In genomic region chr5:9069650-9070049, GRCh38 we compare ENCODE assay signal across 28 cellular contexts.
DNase-seq lines count a peak whose midpoint lies in the region; TF ChIP-seq lines count a peak whose summit lies in the region.
"Had no signal": no experiment of that assay in that cellular context is flagged by ENCODE, and none has a peak within 500 bp of the region (broad histone marks: within the 10 kb centered on the region; RNA-seq: fewer than 3 reads in every experiment).

No MANE protein-coding gene starts in this region.

- H3K27me3 ChIP-seq in BLaER1 (no peaks in the 10 kb centered on the region), SJSA1 (replicated peaks) (no peaks in the 10 kb centered on the region)
- H3K27me3 ChIP-seq: breast epithelium, ovary, tibial nerve had no signal

- H3K27me3 Mint-ChIP-seq in mesothelial cell of epicardium (ENCODE audit: low read depth) = no peaks in the 10 kb centered on the region
- H3K27me3 Mint-ChIP-seq in CD14-positive monocyte (ENCODE audit: low read depth in 3 of 3) = no peaks in the 10 kb centered on the region
- H3K27me3 Mint-ChIP-seq: activated CD4-positive, alpha-beta T cell treated with anti-CD3 and anti-CD28 coated beads, Interleukin-2, amount 10 ng/mL, durations not matched to agents 7 days and 5 days; activated CD8-positive, alpha-beta memory T cell treated with anti-CD3 and anti-CD28 coated beads, Interleukin-2, amount 10 ng/mL, durations not matched to agents 7 days and 5 days; natural killer cell treated with Interleukin-12 subunit alpha and Interleukin-12 subunit beta and Interleukin-15 and Interleukin-18, amount 100 ng/mL, for 72 hours had no signal

- peaks cover 81% of the 10 kb centered on the region for H3K4me1 ChIP-seq in BLaER1
- peaks cover 11% of the 10 kb centered on the region for H3K4me1 ChIP-seq in SJSA1 (replicated peaks)
- H3K4me1 ChIP-seq: breast epithelium, tibial nerve had no signal

- no peaks in the 10 kb centered on the region for H4K20me1 ChIP-seq in BLaER1

- peaks cover 11% of the 10 kb centered on the region for H3K36me3 ChIP-seq in BLaER1
- H3K36me3 ChIP-seq in SJSA1 = 0 out of 2 replicates have a peak, but pooled peaks cover 3% of the 10 kb centered on the region
- H3K36me3 ChIP-seq: breast epithelium, ovary had no signal

- peak overlapping the region; percentile 29 for H3K27ac Mint-ChIP-seq in mesothelial cell of epicardium
- no peak overlapping the region for H3K27ac Mint-ChIP-seq in CD14-positive monocyte
- H3K27ac Mint-ChIP-seq: activated CD4-positive, alpha-beta T cell treated with anti-CD3 and anti-CD28 coated beads, Interleukin-2, amount 10 ng/mL, durations not matched to agents 7 days and 5 days; activated CD8-positive, alpha-beta memory T cell treated with anti-CD3 and anti-CD28 coated beads, Interleukin-2, amount 10 ng/mL, durations not matched to agents 7 days and 5 days; natural killer cell treated with Interleukin-12 subunit alpha and Interleukin-12 subunit beta and Interleukin-15 and Interleukin-18, amount 100 ng/mL, for 72 hours; T-helper 2 cell treated with Interferon-gamma antibody and Interleukin-4, amounts not matched to agents 5 μg/mL and 100 μg/mL, for 36 hours had no signal

- H3K9ac ChIP-seq in BLaER1 = no peak overlapping the region

- H3K9me3 Mint-ChIP-seq in mesothelial cell of epicardium = peaks cover 9% of the 10 kb centered on the region
- peaks cover 0 to 8% (median 3%) of the 10 kb centered on the region in 7 donors for H3K9me3 Mint-ChIP-seq in CD14-positive monocyte

- peak overlapping the region; percentile 35 for H3K4me2 ChIP-seq in BLaER1
- H3K4me2 ChIP-seq: smooth muscle cell had no signal

- H3K36me3 Mint-ChIP-seq in mesothelial cell of epicardium (peaks cover 4% of the 10 kb centered on the region), CD14-positive monocyte (no peaks in the 10 kb centered on the region)
- H3K36me3 Mint-ChIP-seq: activated CD8-positive, alpha-beta memory T cell treated with anti-CD3 and anti-CD28 coated beads, Interleukin-2, amount 10 ng/mL, durations not matched to agents 7 days and 5 days had no signal

- H3K4me3 Mint-ChIP-seq in mesothelial cell of epicardium (no peak overlapping the region), CD14-positive monocyte (no peak overlapping the region)
- H3K4me3 Mint-ChIP-seq: activated CD4-positive, alpha-beta T cell treated with anti-CD3 and anti-CD28 coated beads, Interleukin-2, amount 10 ng/mL, durations not matched to agents 7 days and 5 days; activated CD8-positive, alpha-beta memory T cell treated with anti-CD3 and anti-CD28 coated beads, Interleukin-2, amount 10 ng/mL, durations not matched to agents 7 days and 5 days; natural killer cell treated with Interleukin-12 subunit alpha and Interleukin-12 subunit beta and Interleukin-15 and Interleukin-18, amount 100 ng/mL, for 72 hours; T-helper 2 cell treated with Interferon-gamma antibody and Interleukin-4, amounts not matched to agents 5 μg/mL and 100 μg/mL, for 36 hours had no signal

- H3K27ac ChIP-seq in BLaER1 = no peak overlapping the region
- H3K27ac ChIP-seq in SJSA1 = peak overlapping the region; percentile 46
- H3K27ac ChIP-seq: breast epithelium, C4-2B, ovary, tibial nerve, VCaP had no signal

- H3K9me3 ChIP-seq in BLaER1 (peaks cover 71% of the 10 kb centered on the region), SJSA1 (replicated peaks) (no peaks in the 10 kb centered on the region)
- H3K9me3 ChIP-seq: breast epithelium, ovary, tibial nerve had no signal

- H3K4me1 Mint-ChIP-seq in mesothelial cell of epicardium = peaks cover 18% of the 10 kb centered on the region
- no peaks in the 10 kb centered on the region for H3K4me1 Mint-ChIP-seq in CD14-positive monocyte
- H3K4me1 Mint-ChIP-seq: activated CD4-positive, alpha-beta T cell treated with anti-CD3 and anti-CD28 coated beads, Interleukin-2, amount 10 ng/mL, durations not matched to agents 7 days and 5 days; activated CD8-positive, alpha-beta memory T cell treated with anti-CD3 and anti-CD28 coated beads, Interleukin-2, amount 10 ng/mL, durations not matched to agents 7 days and 5 days had no signal

- DNase-seq in SJSA1 (ENCODE audit: low read depth in 1 of 2, low spot score in 2 of 2) = peak; percentile 64 to 76
- DNase-seq in fibroblast of peridontal ligament (ENCODE audit: extremely low read depth) = peak; percentile 11
- no peak for DNase-seq in mesothelial cell of epicardium (ENCODE audit: low spot score in 2 of 2, unreplicated experiment in 2 of 2)
- DNase-seq in NCI-H82 treated with DMSO at 0.1 percent for 48 hours (lab: John Stamatoyannopoulos, UW; ENCODE audit: unreplicated experiment) = no peak
- no peak for DNase-seq in CD14-positive monocyte (ENCODE audit: low spot score)
- no peak for DNase-seq in GF-D8 (lab: John Stamatoyannopoulos, UW)
- no peak for DNase-seq in iPS-NIHi7 (ENCODE audit: extremely low spot score)
- DNase-seq: activated CD4-positive, alpha-beta T cell treated with anti-CD3 and anti-CD28 coated beads, Interleukin-2, amount 10 ng/mL, durations not matched to agents 7 days and 5 days; activated CD8-positive, alpha-beta memory T cell treated with anti-CD3 and anti-CD28 coated beads, Interleukin-2, amount 10 ng/mL, durations not matched to agents 7 days and 5 days; activated naive CD4-positive, alpha-beta T cell treated with Interleukin-2 at 50 U/mL for 16 hours; activated T-cell treated with anti-CD3 and anti-CD28 coated beads, Interleukin-2, amount 50 U/mL, for 48 hours; KBM-7; left ventricle myocardium superior; MM.1S; NCI-H1417; NCI-H2107; NCI-H446 treated with DMSO at 0.1 percent for 48 hours; ovary; retina; stimulated activated CD4-positive, alpha-beta T cell treated with anti-CD3 and anti-CD28 coated beads, Interleukin-1b, Interleukin-23, amount 100 ng/mL, for 48 hours had no signal

- H3K4me3 ChIP-seq in BLaER1 (no peak overlapping the region), SJSA1 (no peak overlapping the region)
- H3K4me3 ChIP-seq: breast epithelium, ovary, smooth muscle cell, tibial nerve had no signal

- intact Hi-C loops in CD14-positive monocyte (cut with micrococcal nuclease) = no loop called here

- no peak for TF ChIP-seq CTCF in mesothelial cell of epicardium (IDR thresholded peaks at IDR 0.05; ENCODE audit: unreplicated experiment)
- no peak for TF ChIP-seq CTCF in CD14-positive monocyte (IDR thresholded peaks at IDR 0.05)

Comparison
In these comparisons a context has a peak if more than half of its experiments do, and no peak if none do; other contexts are left out.
1. DNase-seq: peak in SJSA1 (2 of 2) and fibroblast of peridontal ligament (single experiment); none in mesothelial cell of epicardium (0 of 2), NCI-H82 treated with DMSO at 0.1 percent for 48 hours (single experiment), CD14-positive monocyte (single experiment), GF-D8 (single experiment) and iPS-NIHi7 (single experiment).